In the genomic region with DNA sequence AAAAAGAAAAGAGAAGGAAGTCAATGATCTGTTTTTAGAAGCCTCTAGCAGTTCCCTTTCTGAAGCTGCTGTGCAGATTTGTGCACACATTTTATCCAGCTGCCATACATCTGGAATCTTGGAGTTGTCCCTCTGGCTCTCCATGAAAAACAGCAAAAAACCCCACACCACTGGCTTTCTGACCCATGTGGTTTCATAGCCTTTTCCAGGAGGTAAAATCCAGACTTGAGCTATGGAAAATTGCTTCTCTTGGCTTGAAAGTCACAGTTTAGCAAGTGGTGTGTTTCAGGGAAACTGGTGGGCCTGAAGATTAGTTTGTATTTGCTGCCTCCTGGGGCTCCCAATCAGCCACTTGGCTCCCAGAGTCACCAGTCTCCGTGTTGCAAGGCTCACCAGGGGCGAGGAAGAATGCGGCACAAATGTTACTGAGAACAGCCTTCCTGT, we compare ENCODE assay signal across 15 cellular contexts. TPM values are rescaled to one million over a fixed set of nuclear protein-coding genes. Genes with fewer than 3 reads are reported as not detected.
DNase-seq lines count a peak whose midpoint lies in the region; ATAC-seq and TF ChIP-seq lines count a peak whose summit lies in the region.
"Had no signal": no experiment of that assay in that cellular context is flagged by ENCODE, and none has a peak within 500 bp of the region (broad histone marks: within the 10 kb centered on the region; RNA-seq: fewer than 3 reads in every experiment).

No MANE protein-coding gene starts in this region.

- H3K79me1 ChIP-seq in mesenchymal stem cell (replicated peaks; ENCODE audit: low read length, poor library complexity, severe bottlenecking), result no peaks in the 10 kb centered on the region

- H2AK5ac ChIP-seq in mesenchymal stem cell (ENCODE audit: low read length, severe bottlenecking), result no peak overlapping the region

- no peak overlapping the region for H2BK120ac ChIP-seq in mesenchymal stem cell (ENCODE audit: low read depth, low read length)

- H2BK12ac ChIP-seq in mesenchymal stem cell (ENCODE audit: low read length in 2 of 2), result no peak overlapping the region

- H3K4me3 ChIP-seq in AG04450 (ENCODE audit: low read depth, low read length) (no peak overlapping the region), choroid plexus epithelial cell (ENCODE audit: low read depth, low read length) (no peak overlapping the region), mesenchymal stem cell (ENCODE audit: insufficient read depth in 1 of 2, low read depth in 1 of 2, low read length in 2 of 2) (no peak overlapping the region)
- H3K4me3 ChIP-seq: PC-9 had no signal

- no peak overlapping the region for H4K8ac ChIP-seq in mesenchymal stem cell (ENCODE audit: low read length)

- TF ChIP-seq CTCF in AG04450 (IDR thresholded peaks at IDR 0.05; ENCODE audit: low read depth, low read length) (no peak), choroid plexus epithelial cell (conservative IDR thresholded peaks at IDR 0.05; ENCODE audit: low read depth, low read length) (peak; percentile 37), natural killer cell (IDR thresholded peaks at IDR 0.05) (no peak)

- peaks cover 43 to 48% of the 10 kb centered on the region in 2 donors for H3K27me3 Mint-ChIP-seq in natural killer cell (ENCODE audit: low read depth in 2 of 2)

- no peak overlapping the region for H3K4me3 Mint-ChIP-seq in natural killer cell
- H3K4me3 Mint-ChIP-seq: activated T-helper 17 cell treated with anti-CD3 and anti-CD28 coated beads, Interleukin-2, amount 50 U/mL, for 72 hours; stimulated activated effector memory CD8-positive, alpha-beta T cell treated with anti-CD3 and anti-CD28 coated beads, Interleukin-12 subunit alpha, Interleukin-12 subunit beta, amount 100 ng/mL, for 72 hours had no signal

- H3K14ac ChIP-seq in mesenchymal stem cell (ENCODE audit: low read length in 2 of 2), result no peak overlapping the region

- H3K27ac Mint-ChIP-seq in natural killer cell, result no peak overlapping the region
- H3K27ac Mint-ChIP-seq: activated T-helper 17 cell treated with anti-CD3 and anti-CD28 coated beads, Interleukin-2, amount 50 U/mL, for 72 hours; progenitor cell of endocrine pancreas; stimulated activated effector memory CD8-positive, alpha-beta T cell treated with anti-CD3 and anti-CD28 coated beads, Interleukin-12 subunit alpha, Interleukin-12 subunit beta, amount 100 ng/mL, for 72 hours had no signal

- DNase-seq in AG04450 (ENCODE audit: low read depth, low spot score), result no peak
- DNase-seq in choroid plexus epithelial cell (ENCODE audit: low read depth), result peak; percentile 46
- peak; percentile 9 for DNase-seq in mesenchymal stem cell
- DNase-seq in activated gamma-delta T cell (lab: John Stamatoyannopoulos, UW), result no peak
- no peak for DNase-seq in activated CD8-positive, alpha-beta memory T cell treated with anti-CD3 and anti-CD28 coated beads, Interleukin-2, amount 50 U/mL, for 4 hours
- no peak for DNase-seq in natural killer cell
- DNase-seq: activated CD4-positive, alpha-beta T cell treated with anti-CD3 and anti-CD28 coated beads, Interleukin-2, amount 50 U/mL, for 1 hour; EL; PC-9 had no signal

- POLR2A ChIA-PET in AG04450 (lab: Yijun Ruan, JAX), result no interaction called here

- no peaks in the 10 kb centered on the region for H3K36me3 ChIP-seq in mesenchymal stem cell (ENCODE audit: control insufficient read depth in 1 of 2, insufficient read depth in 2 of 2, low read depth in 1 of 2, low read length in 2 of 2)

- no peak overlapping the region for H2BK5ac ChIP-seq in mesenchymal stem cell (ENCODE audit: low read depth, low read length, poor library complexity, severe bottlenecking)

- H3K4me2 ChIP-seq in mesenchymal stem cell (ENCODE audit: low read length, poor library complexity, severe bottlenecking), result no peak overlapping the region
- H3K4me2 ChIP-seq: PC-9 had no signal

- H2AFZ ChIP-seq in mesenchymal stem cell (ENCODE audit: low read depth, low read length), result no peak overlapping the region
- H2AFZ ChIP-seq: PC-9 had no signal

- peaks cover 7% of the 10 kb centered on the region for H3K27me3 ChIP-seq in AG04450 (ENCODE audit: control insufficient read depth, insufficient read depth, low read length)
- peaks cover 8 to 59% of the 10 kb centered on the region in 2 experiments for H3K27me3 ChIP-seq in mesenchymal stem cell (ENCODE audit: control insufficient read depth in 1 of 2, insufficient read depth in 1 of 2, low read length in 2 of 2)

- peaks cover 2% of the 10 kb centered on the region for H3K4me1 ChIP-seq in mesenchymal stem cell (ENCODE audit: control insufficient read depth, insufficient read depth, low read depth, low read length)

- ATAC-seq in GM19463 (IDR thresholded peaks at IDR 0.05; ENCODE audit: unreplicated experiment) (peak; percentile 51), HG03025 (IDR thresholded peaks at IDR 0.05; ENCODE audit: low FRiP score, unreplicated experiment) (no peak), natural killer cell (no peak)
- ATAC-seq: activated T-helper 17 cell treated with anti-CD3 and anti-CD28 coated beads, Interleukin-2, amount 50 U/mL, for 72 hours; stimulated activated effector memory CD8-positive, alpha-beta T cell treated with anti-CD3 and anti-CD28 coated beads, Interleukin-12 subunit alpha, Interleukin-12 subunit beta, amount 100 ng/mL, for 72 hours had no signal

- H3K4ac ChIP-seq in mesenchymal stem cell (ENCODE audit: low read depth in 1 of 2, low read length in 2 of 2), result no peak overlapping the region

- WGBS in mesenchymal stem cell, result 51% methylated on average over 3 of the region's 3 CpGs

- H3K9me3 Mint-ChIP-seq in natural killer cell, result no peaks in the 10 kb centered on the region
- H3K9me3 Mint-ChIP-seq: activated T-helper 17 cell treated with anti-CD3 and anti-CD28 coated beads, Interleukin-2, amount 50 U/mL, for 72 hours; stimulated activated effector memory CD8-positive, alpha-beta T cell treated with anti-CD3 and anti-CD28 coated beads, Interleukin-12 subunit alpha, Interleukin-12 subunit beta, amount 100 ng/mL, for 72 hours had no signal

- no peak overlapping the region for H2BK15ac ChIP-seq in mesenchymal stem cell (ENCODE audit: low read depth, poor library complexity, severe bottlenecking)

- no peak overlapping the region for H3K9ac ChIP-seq in mesenchymal stem cell (ENCODE audit: low read length)

- H3K27ac ChIP-seq in AG04450 (ENCODE audit: low read depth, low read length), result peak overlapping the region; percentile 21
- no peak overlapping the region for H3K27ac ChIP-seq in mesenchymal stem cell (ENCODE audit: low read length, poor library complexity, severe bottlenecking)
- H3K27ac ChIP-seq: PC-9 had no signal

- H3K36me3 Mint-ChIP-seq in natural killer cell, result no peaks in the 10 kb centered on the region
- H3K36me3 Mint-ChIP-seq: stimulated activated effector memory CD8-positive, alpha-beta T cell treated with anti-CD3 and anti-CD28 coated beads, Interleukin-12 subunit alpha, Interleukin-12 subunit beta, amount 100 ng/mL, for 72 hours had no signal

- no peak overlapping the region for H4K91ac ChIP-seq in mesenchymal stem cell (ENCODE audit: low read length)

- CTCF ChIA-PET in AG04450 (lab: Charles Lee), result no interaction called here

- no peak overlapping the region for H3K18ac ChIP-seq in mesenchymal stem cell (ENCODE audit: low read depth in 1 of 2, low read length in 2 of 2)

- H3K9me3 ChIP-seq in AG04450 (ENCODE audit: control insufficient read depth, insufficient read depth, low read length) (no peaks in the 10 kb centered on the region), mesenchymal stem cell (ENCODE audit: control insufficient read depth, low read length) (no peaks in the 10 kb centered on the region)

- no peaks in the 10 kb centered on the region for H3K4me1 Mint-ChIP-seq in natural killer cell
- H3K4me1 Mint-ChIP-seq: activated T-helper 17 cell treated with anti-CD3 and anti-CD28 coated beads, Interleukin-2, amount 50 U/mL, for 72 hours had no signal

- H3K23ac ChIP-seq in mesenchymal stem cell (ENCODE audit: low read length in 2 of 2), result no peak overlapping the region

- intact Hi-C loops in natural killer cell (cut with micrococcal nuclease), result no loop called here

RNA-seq across cellular contexts. Expression of a gene that starts 50.2 kb away (rescaled TPM):
- not detected in 2 replicates for polyA plus RNA-seq in AG04450 (2011; rRNA removed)
- not detected in 2 replicates for polyA minus RNA-seq in AG04450 (2011; rRNA and poly(A)+ RNA removed)
- 0.11 TPM for polyA plus RNA-seq in mesenchymal stem cell (2013, experiment 1 of 2)
- 0.18 TPM for polyA plus RNA-seq in mesenchymal stem cell (2013, experiment 2 of 2)
- 1 to 10 TPM in 2 of 3 donors, under 1 TPM in 1; 0.12 to 2.9 (median 2.1) TPM for total RNA-seq in natural killer cell
- total RNA-seq: activated T-helper 17 cell treated with anti-CD3 and anti-CD28 coated beads, Interleukin-2, amount 50 U/mL, for 72 hours; progenitor cell of endocrine pancreas; T-helper 2 cell treated with Interferon-gamma antibody and Interleukin-4, amounts not matched to agents 100 ng/mL and 5 ng/mL, for 36 hours had no signal

Comparison
In these comparisons a context has a peak if more than half of its experiments do, and no peak if none do; other contexts are left out.
1. DNase-seq: peak in choroid plexus epithelial cell (single experiment) and mesenchymal stem cell (single experiment); none in AG04450 (single experiment), activated gamma-delta T cell (single experiment), activated CD8-positive, alpha-beta memory T cell treated with anti-CD3 and anti-CD28 coated beads, Interleukin-2, amount 50 U/mL, for 4 hours (single experiment) and natural killer cell (single experiment).